ENCODE assay signal across 28 cellular contexts in genomic region chr12:52331833-52332232, GRCh38. TPM values are rescaled to one million over a fixed set of nuclear protein-coding genes. Genes with fewer than 3 reads are reported as not detected.
"Had no signal": no experiment of that assay in that cellular context is flagged by ENCODE, and none has a peak within 500 bp of the region (broad histone marks: within the 10 kb centered on the region; RNA-seq: fewer than 3 reads in every experiment).

No MANE protein-coding gene starts in this region.

- H3K4me3 ChIP-seq: Peyer's patch, SJCRH30 had no signal

- H3K36me3 ChIP-seq: brain microvascular endothelial cell, Peyer's patch, SJCRH30, WERI-Rb-1 had no signal

- ATAC-seq: activated CD4-positive, alpha-beta T cell treated with anti-CD3 and anti-CD28 coated beads for 36 hours; activated T-cell treated with anti-CD3 and anti-CD28 coated beads, Interleukin-2, amount 50 U/mL, for 72 hours had no signal

- H3K27ac Mint-ChIP-seq: activated CD4-positive, alpha-beta memory T cell treated with anti-CD3 and anti-CD28 coated beads, Interleukin-2, amount 10 ng/mL, durations not matched to agents 7 days and 5 days; activated CD4-positive, alpha-beta T cell treated with anti-CD3 and anti-CD28 coated beads for 36 hours; activated naive CD8-positive, alpha-beta T cell; activated T-cell treated with anti-CD3 and anti-CD28 coated beads, Interleukin-2, amount 50 U/mL, for 72 hours; activated T-helper 2 cell treated with anti-CD3 and anti-CD28 coated beads, Interferon-gamma antibody, Interleukin-2, Interleukin-4, amounts not matched to agents 10 μg/mL and 5 μg/mL and 100 μg/mL, durations not matched to agents 14 hours and 24 hours and 36 hours had no signal

- H3K4me1 ChIP-seq: SJCRH30 had no signal

- H3K36me3 Mint-ChIP-seq: activated naive CD8-positive, alpha-beta T cell had no signal

- H3K27me3 ChIP-seq: brain microvascular endothelial cell, Peyer's patch, SJCRH30 had no signal

- DNase-seq: activated CD4-positive, alpha-beta memory T cell treated with anti-CD3 and anti-CD28 coated beads, Interleukin-2, amount 10 ng/mL, durations not matched to agents 7 days and 5 days; activated CD4-positive, alpha-beta T cell treated with anti-CD3 and anti-CD28 coated beads for 36 hours; activated CD4-positive, alpha-beta T cell treated with anti-CD3 and anti-CD28 coated beads, Interleukin-2, amount 50 U/mL, for 1 hour; activated CD8-positive, alpha-beta memory T cell treated with anti-CD3 and anti-CD28 coated beads, Interleukin-2, amount 50 U/mL, for 4 hours; activated naive CD4-positive, alpha-beta T cell; activated T-cell treated with anti-CD3 and anti-CD28 coated beads, Interleukin-2, amount 50 U/mL, for 72 hours; amygdala; brain microvascular endothelial cell; KBM-7; NCI-H1048; NCI-H146; NCI-H187 treated with DMSO at 0.1 percent for 48 hours; NCI-H2081 treated with DMSO at 0.1 percent for 48 hours; NCI-H446; NCI-H524; Right ventricle myocardium superior; SJCRH30; SK-N-SH; T-helper 1 cell; WERI-Rb-1 had no signal

- H3K27ac ChIP-seq: brain microvascular endothelial cell, Peyer's patch, RWPE1, SJCRH30, WERI-Rb-1 had no signal

- H3K4me3 Mint-ChIP-seq: activated CD4-positive, alpha-beta memory T cell treated with anti-CD3 and anti-CD28 coated beads, Interleukin-2, amount 10 ng/mL, durations not matched to agents 7 days and 5 days; activated CD4-positive, alpha-beta T cell treated with anti-CD3 and anti-CD28 coated beads for 36 hours; activated naive CD8-positive, alpha-beta T cell; activated T-cell treated with anti-CD3 and anti-CD28 coated beads, Interleukin-2, amount 50 U/mL, for 72 hours had no signal

- H3K9me3 Mint-ChIP-seq: activated CD4-positive, alpha-beta memory T cell treated with anti-CD3 and anti-CD28 coated beads, Interleukin-2, amount 10 ng/mL, durations not matched to agents 7 days and 5 days had no signal

- H3K9me3 ChIP-seq: Peyer's patch, SJCRH30 had no signal

RNA-seq across cellular contexts. Expression of gene KRT83, which starts 10.6 kb away (rescaled TPM):
- total RNA-seq: activated CD4-positive, alpha-beta memory T cell treated with anti-CD3 and anti-CD28 coated beads, Interleukin-2, amount 10 ng/mL, durations not matched to agents 7 days and 5 days; activated CD4-positive, alpha-beta T cell treated with anti-CD3 and anti-CD28 coated beads for 36 hours; activated T-cell treated with anti-CD3 and anti-CD28 coated beads, Interleukin-2, amount 50 U/mL, for 72 hours; activated T-helper 2 cell treated with anti-CD3 and anti-CD28 coated beads, Interferon-gamma antibody, Interleukin-2, Interleukin-4, amounts not matched to agents 10 μg/mL and 5 μg/mL and 100 μg/mL, durations not matched to agents 14 hours and 24 hours and 36 hours; cardiac septum; LHCN-M2; Peyer's patch; Right ventricle myocardium superior; SJCRH30; T-helper 2 cell treated with Interferon-gamma antibody and Interleukin-4, amounts not matched to agents 100 ng/mL and 5 ng/mL, for 36 hours had no signal

RNA-seq across cellular contexts. Expression of gene KRT85, which starts 35.4 kb away (rescaled TPM):
- total RNA-seq: activated CD4-positive, alpha-beta memory T cell treated with anti-CD3 and anti-CD28 coated beads, Interleukin-2, amount 10 ng/mL, durations not matched to agents 7 days and 5 days; activated CD4-positive, alpha-beta T cell treated with anti-CD3 and anti-CD28 coated beads for 36 hours; activated T-cell treated with anti-CD3 and anti-CD28 coated beads, Interleukin-2, amount 50 U/mL, for 72 hours; activated T-helper 2 cell treated with anti-CD3 and anti-CD28 coated beads, Interferon-gamma antibody, Interleukin-2, Interleukin-4, amounts not matched to agents 10 μg/mL and 5 μg/mL and 100 μg/mL, durations not matched to agents 14 hours and 24 hours and 36 hours; cardiac septum; LHCN-M2; M059J; Peyer's patch; Right ventricle myocardium superior; SJCRH30; T-helper 2 cell treated with Interferon-gamma antibody and Interleukin-4, amounts not matched to agents 100 ng/mL and 5 ng/mL, for 36 hours had no signal
- polyA plus RNA-seq: SK-N-SH had no signal

RNA-seq across cellular contexts. Expression of gene KRT81, which starts 40.5 kb away (rescaled TPM):
- total RNA-seq: activated CD4-positive, alpha-beta memory T cell treated with anti-CD3 and anti-CD28 coated beads, Interleukin-2, amount 10 ng/mL, durations not matched to agents 7 days and 5 days; activated CD4-positive, alpha-beta T cell treated with anti-CD3 and anti-CD28 coated beads for 36 hours; activated T-cell treated with anti-CD3 and anti-CD28 coated beads, Interleukin-2, amount 50 U/mL, for 72 hours; activated T-helper 2 cell treated with anti-CD3 and anti-CD28 coated beads, Interferon-gamma antibody, Interleukin-2, Interleukin-4, amounts not matched to agents 10 μg/mL and 5 μg/mL and 100 μg/mL, durations not matched to agents 14 hours and 24 hours and 36 hours; cardiac septum; Peyer's patch; Right ventricle myocardium superior had no signal

RNA-seq across cellular contexts. Expression of gene KRT84, which starts 53.6 kb away (rescaled TPM):
- total RNA-seq: activated CD4-positive, alpha-beta memory T cell treated with anti-CD3 and anti-CD28 coated beads, Interleukin-2, amount 10 ng/mL, durations not matched to agents 7 days and 5 days; activated CD4-positive, alpha-beta T cell treated with anti-CD3 and anti-CD28 coated beads for 36 hours; activated T-cell treated with anti-CD3 and anti-CD28 coated beads, Interleukin-2, amount 50 U/mL, for 72 hours; activated T-helper 2 cell treated with anti-CD3 and anti-CD28 coated beads, Interferon-gamma antibody, Interleukin-2, Interleukin-4, amounts not matched to agents 10 μg/mL and 5 μg/mL and 100 μg/mL, durations not matched to agents 14 hours and 24 hours and 36 hours; cardiac septum; LHCN-M2; M059J; Peyer's patch; Right ventricle myocardium superior; SJCRH30; T-helper 2 cell treated with Interferon-gamma antibody and Interleukin-4, amounts not matched to agents 100 ng/mL and 5 ng/mL, for 36 hours had no signal
- polyA plus RNA-seq: SK-N-SH had no signal

RNA-seq across cellular contexts. Expression of gene KRT86, which starts 57.4 kb away (rescaled TPM):
- total RNA-seq: activated CD4-positive, alpha-beta T cell treated with anti-CD3 and anti-CD28 coated beads for 36 hours; cardiac septum; Peyer's patch; Right ventricle myocardium superior had no signal
